ENCODE assay signal across 28 cellular contexts in genomic region chr15:80942266-80942665, GRCh38.
"Had no signal": no experiment of that assay in that cellular context is flagged by ENCODE, and none has a peak within 500 bp of the region (broad histone marks: within the 10 kb centered on the region; RNA-seq: fewer than 3 reads in every experiment).

No MANE protein-coding gene starts in this region.

- H3K9me3 ChIP-seq: ascending aorta, breast epithelium, colonic mucosa had no signal

- ATAC-seq: activated CD4-positive, CD25-positive, alpha-beta regulatory T cell treated with anti-CD3 and anti-CD28 coated beads, Interleukin-2, amount 50 U/mL, for 24 hours; activated CD8-positive, alpha-beta T cell treated with anti-CD3 and anti-CD28 coated beads for 36 hours; activated naive CD4-positive, alpha-beta T cell treated with anti-CD3 and anti-CD28 coated beads, Interleukin-2, amount 50 U/mL, for 72 hours; activated T-cell treated with anti-CD3 and anti-CD28 coated beads, Interleukin-2, amount 50 U/mL, for 72 hours; T-helper 17 cell had no signal

- H3K27me3 ChIP-seq: ascending aorta, breast epithelium, cardiac muscle cell, colonic mucosa, dorsolateral prefrontal cortex had no signal

- H3K36me3 ChIP-seq: breast epithelium, colonic mucosa had no signal

- DNase-seq: activated B cell treated with CpG ODN at 0.5 μM for 24 hours; activated CD4-positive, alpha-beta T cell treated with anti-CD3 and anti-CD28 coated beads for 48 hours; activated CD4-positive, alpha-beta T cell treated with anti-CD3 and anti-CD28 coated beads, Interleukin-2, amount 50 U/mL, for 1 hour; activated CD4-positive, alpha-beta T cell treated with anti-CD3 and anti-CD28 coated beads, Interleukin-2, amount 50 U/mL, for 48 hours; activated CD8-positive, alpha-beta memory T cell treated with anti-CD3 and anti-CD28 coated beads, Interleukin-2, amount 50 U/mL, for 48 hours; activated CD8-positive, alpha-beta T cell treated with anti-CD3 and anti-CD28 coated beads for 36 hours; activated gamma-delta T cell; activated naive CD4-positive, alpha-beta T cell; activated naive CD4-positive, alpha-beta T cell treated with anti-CD3 and anti-CD28 coated beads, Interleukin-2, amount 10 ng/mL, durations not matched to agents 7 days and 5 days; activated naive CD8-positive, alpha-beta T cell treated with anti-CD3 and anti-CD28 coated beads, Interleukin-2, amount 10 ng/mL, durations not matched to agents 7 days and 5 days; activated T-cell treated with anti-CD3 and anti-CD28 coated beads for 4 hours; activated T-cell treated with anti-CD3 and anti-CD28 coated beads, Interleukin-2, amount 50 U/mL, for 24 hours; activated T-cell treated with anti-CD3 and anti-CD28 coated beads, Interleukin-2, amount 50 U/mL, for 72 hours; central memory CD4-positive, alpha-beta T cell; colonic mucosa; dorsolateral prefrontal cortex; effector memory CD4-positive, alpha-beta T cell; endodermal cell; foreskin fibroblast; T-helper 1 cell; T-helper 17 cell; T1000; WERI-Rb-1 had no signal

- H3K27ac ChIP-seq: ascending aorta, breast epithelium, cardiac muscle cell, colonic mucosa, WERI-Rb-1 had no signal

- H3K4me3 ChIP-seq: ascending aorta, breast epithelium, cardiac muscle cell, colonic mucosa, dorsolateral prefrontal cortex had no signal

- H3K4me1 ChIP-seq: ascending aorta, colonic mucosa had no signal
